ENCODE assay signal across 28 cellular contexts in the genomic region with DNA sequence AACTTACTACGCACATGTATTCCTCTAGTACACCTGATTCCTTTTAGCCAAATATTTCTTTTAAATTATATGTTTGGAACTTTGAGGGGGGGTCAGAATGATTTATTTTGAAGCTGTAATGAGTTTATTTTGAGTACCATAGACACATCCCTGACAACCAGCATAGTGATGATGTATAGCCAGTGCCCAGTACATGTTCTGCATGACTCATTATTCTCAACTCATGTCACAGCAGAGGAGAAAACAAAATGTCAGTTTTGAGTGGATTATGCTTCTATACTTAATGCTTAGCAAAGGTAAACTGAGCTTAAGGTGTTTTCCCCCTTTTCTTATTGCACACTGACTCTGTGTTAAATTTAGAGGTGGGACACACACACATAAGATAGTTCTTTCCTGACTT.
"Had no signal": no experiment of that assay in that cellular context is flagged by ENCODE, and none has a peak within 500 bp of the region (broad histone marks: within the 10 kb centered on the region; RNA-seq: fewer than 3 reads in every experiment).

No MANE protein-coding gene starts in this region.

- H2AFZ ChIP-seq: parathyroid adenoma had no signal

- ATAC-seq: activated CD8-positive, alpha-beta memory T cell treated with anti-CD3 and anti-CD28 coated beads, Interleukin-2, amount 10 ng/mL, durations not matched to agents 7 days and 5 days; left lung; naive thymus-derived CD8-positive, alpha-beta T cell; right cardiac atrium; stimulated activated memory B cell treated with anti-CD40 and anti-IgM and Interleukin-4, amounts not matched to agents 10 μg/mL and 1 μg/mL and 100 μg/mL, for 72 hours had no signal

- FAIRE-seq: endometrium, frontal cortex had no signal

- H3K27me3 ChIP-seq: left lung, neutrophil, stomach, suprapubic skin, tibial nerve had no signal

- DNase-seq: activated CD4-positive, alpha-beta memory T cell treated with anti-CD3 and anti-CD28 coated beads for 36 hours; activated CD4-positive, alpha-beta T cell treated with anti-CD3 and anti-CD28 coated beads for 1 hour; activated CD8-positive, alpha-beta memory T cell treated with anti-CD3 and anti-CD28 coated beads, Interleukin-2, amount 10 ng/mL, durations not matched to agents 7 days and 5 days; activated naive CD4-positive, alpha-beta T cell; activated T-cell treated with anti-CD3 and anti-CD28 coated beads for 4 hours; caudate nucleus; effector CD4-positive, alpha-beta T cell; erythroblast; glutamatergic neuron; hippocampal formation; kidney glomerular epithelial cell; left lung; naive thymus-derived CD8-positive, alpha-beta T cell; right cardiac atrium; SK-N-SH; stimulated activated CD4-positive, alpha-beta T cell treated with anti-CD3 and anti-CD28 coated beads, Interleukin-12 subunit alpha, Interleukin-12 subunit beta, amount 100 ng/mL, for 4 hours; stomach had no signal

- H3K36me3 ChIP-seq: left lung, neutrophil, suprapubic skin had no signal

- H3K4me1 ChIP-seq: left lung, parathyroid adenoma, stomach, suprapubic skin, tibial nerve had no signal

- H3K27me3 Mint-ChIP-seq: activated CD4-positive, alpha-beta memory T cell treated with anti-CD3 and anti-CD28 coated beads for 36 hours; activated CD8-positive, alpha-beta memory T cell treated with anti-CD3 and anti-CD28 coated beads, Interleukin-2, amount 10 ng/mL, durations not matched to agents 7 days and 5 days; dendritic cell treated with granulocyte-macrophage colony-stimulating factor and Interleukin-4, amounts not matched to agents 40 ng/mL and 50 ng/mL, for 4 days had no signal

- H3K9me3 Mint-ChIP-seq: activated CD4-positive, alpha-beta memory T cell treated with anti-CD3 and anti-CD28 coated beads for 36 hours; activated T-helper 2 cell treated with anti-CD3 and anti-CD28 coated beads, Interferon-gamma antibody, Interleukin-2, Interleukin-4, amounts not matched to agents 10 μg/mL and 5 μg/mL and 100 μg/mL, durations not matched to agents 14 hours and 24 hours and 36 hours; dendritic cell treated with granulocyte-macrophage colony-stimulating factor and Interleukin-4, amounts not matched to agents 40 ng/mL and 50 ng/mL, for 4 days; naive thymus-derived CD8-positive, alpha-beta T cell; stimulated activated memory B cell treated with anti-CD40 and anti-IgM and Interleukin-4, amounts not matched to agents 10 μg/mL and 1 μg/mL and 100 μg/mL, for 72 hours had no signal

- H3K4me3 Mint-ChIP-seq: activated CD4-positive, alpha-beta memory T cell treated with anti-CD3 and anti-CD28 coated beads for 36 hours; activated CD8-positive, alpha-beta memory T cell treated with anti-CD3 and anti-CD28 coated beads, Interleukin-2, amount 10 ng/mL, durations not matched to agents 7 days and 5 days; dendritic cell treated with granulocyte-macrophage colony-stimulating factor and Interleukin-4, amounts not matched to agents 40 ng/mL and 50 ng/mL, for 4 days; naive thymus-derived CD8-positive, alpha-beta T cell; stimulated activated memory B cell treated with anti-CD40 and anti-IgM and Interleukin-4, amounts not matched to agents 10 μg/mL and 1 μg/mL and 100 μg/mL, for 72 hours had no signal

- H3K9me3 ChIP-seq: left lung, neutrophil, SK-N-SH, stomach, suprapubic skin, tibial nerve had no signal

- H3K27ac ChIP-seq: left lung, neutrophil, parathyroid adenoma, stomach, suprapubic skin, tibial nerve, VCaP had no signal

- H3K79me2 ChIP-seq: parathyroid adenoma had no signal

- H3K9ac ChIP-seq: parathyroid adenoma, SK-N-SH had no signal

- H3K27ac Mint-ChIP-seq: activated CD4-positive, alpha-beta memory T cell treated with anti-CD3 and anti-CD28 coated beads for 36 hours; activated T-helper 2 cell treated with anti-CD3 and anti-CD28 coated beads, Interferon-gamma antibody, Interleukin-2, Interleukin-4, amounts not matched to agents 10 μg/mL and 5 μg/mL and 100 μg/mL, durations not matched to agents 14 hours and 24 hours and 36 hours; dendritic cell treated with granulocyte-macrophage colony-stimulating factor and Interleukin-4, amounts not matched to agents 40 ng/mL and 50 ng/mL, for 4 days; naive thymus-derived CD8-positive, alpha-beta T cell; stimulated activated memory B cell treated with anti-CD40 and anti-IgM and Interleukin-4, amounts not matched to agents 10 μg/mL and 1 μg/mL and 100 μg/mL, for 72 hours had no signal

- H3K4me3 ChIP-seq: left lung, lung, stomach, suprapubic skin, tibial nerve had no signal

- H3K4me2 ChIP-seq: SK-N-SH had no signal
